ENCODE assay signal across 1 cellular context in the genomic region with DNA sequence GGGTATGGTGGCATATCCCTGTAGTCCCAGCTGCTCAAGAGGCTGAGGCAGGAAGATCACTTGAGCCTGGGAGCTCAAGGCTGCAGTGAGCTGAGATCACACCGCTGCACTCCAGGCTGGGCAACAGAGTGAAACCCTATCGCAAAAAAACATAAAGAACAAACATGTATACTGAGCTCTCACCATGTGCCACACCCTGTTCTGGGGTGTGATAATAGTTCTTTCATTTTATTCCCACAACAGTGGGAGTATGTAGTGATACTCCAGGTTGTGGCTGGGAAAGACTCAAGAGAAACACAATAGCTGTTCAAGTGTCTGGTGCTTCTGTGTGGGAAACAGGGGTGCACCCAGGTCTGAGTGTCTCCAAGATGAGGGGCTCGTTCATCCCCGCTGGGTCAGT.
TF ChIP-seq lines count a peak whose summit lies in the region.

No MANE protein-coding gene starts in this region.

TF ChIP-seq in K562, 482 proteins besides CTCF, POLR2A, EP300 and RAD21 (continued from another document and continues in another):
- TF ChIP-seq, protein P1, sequence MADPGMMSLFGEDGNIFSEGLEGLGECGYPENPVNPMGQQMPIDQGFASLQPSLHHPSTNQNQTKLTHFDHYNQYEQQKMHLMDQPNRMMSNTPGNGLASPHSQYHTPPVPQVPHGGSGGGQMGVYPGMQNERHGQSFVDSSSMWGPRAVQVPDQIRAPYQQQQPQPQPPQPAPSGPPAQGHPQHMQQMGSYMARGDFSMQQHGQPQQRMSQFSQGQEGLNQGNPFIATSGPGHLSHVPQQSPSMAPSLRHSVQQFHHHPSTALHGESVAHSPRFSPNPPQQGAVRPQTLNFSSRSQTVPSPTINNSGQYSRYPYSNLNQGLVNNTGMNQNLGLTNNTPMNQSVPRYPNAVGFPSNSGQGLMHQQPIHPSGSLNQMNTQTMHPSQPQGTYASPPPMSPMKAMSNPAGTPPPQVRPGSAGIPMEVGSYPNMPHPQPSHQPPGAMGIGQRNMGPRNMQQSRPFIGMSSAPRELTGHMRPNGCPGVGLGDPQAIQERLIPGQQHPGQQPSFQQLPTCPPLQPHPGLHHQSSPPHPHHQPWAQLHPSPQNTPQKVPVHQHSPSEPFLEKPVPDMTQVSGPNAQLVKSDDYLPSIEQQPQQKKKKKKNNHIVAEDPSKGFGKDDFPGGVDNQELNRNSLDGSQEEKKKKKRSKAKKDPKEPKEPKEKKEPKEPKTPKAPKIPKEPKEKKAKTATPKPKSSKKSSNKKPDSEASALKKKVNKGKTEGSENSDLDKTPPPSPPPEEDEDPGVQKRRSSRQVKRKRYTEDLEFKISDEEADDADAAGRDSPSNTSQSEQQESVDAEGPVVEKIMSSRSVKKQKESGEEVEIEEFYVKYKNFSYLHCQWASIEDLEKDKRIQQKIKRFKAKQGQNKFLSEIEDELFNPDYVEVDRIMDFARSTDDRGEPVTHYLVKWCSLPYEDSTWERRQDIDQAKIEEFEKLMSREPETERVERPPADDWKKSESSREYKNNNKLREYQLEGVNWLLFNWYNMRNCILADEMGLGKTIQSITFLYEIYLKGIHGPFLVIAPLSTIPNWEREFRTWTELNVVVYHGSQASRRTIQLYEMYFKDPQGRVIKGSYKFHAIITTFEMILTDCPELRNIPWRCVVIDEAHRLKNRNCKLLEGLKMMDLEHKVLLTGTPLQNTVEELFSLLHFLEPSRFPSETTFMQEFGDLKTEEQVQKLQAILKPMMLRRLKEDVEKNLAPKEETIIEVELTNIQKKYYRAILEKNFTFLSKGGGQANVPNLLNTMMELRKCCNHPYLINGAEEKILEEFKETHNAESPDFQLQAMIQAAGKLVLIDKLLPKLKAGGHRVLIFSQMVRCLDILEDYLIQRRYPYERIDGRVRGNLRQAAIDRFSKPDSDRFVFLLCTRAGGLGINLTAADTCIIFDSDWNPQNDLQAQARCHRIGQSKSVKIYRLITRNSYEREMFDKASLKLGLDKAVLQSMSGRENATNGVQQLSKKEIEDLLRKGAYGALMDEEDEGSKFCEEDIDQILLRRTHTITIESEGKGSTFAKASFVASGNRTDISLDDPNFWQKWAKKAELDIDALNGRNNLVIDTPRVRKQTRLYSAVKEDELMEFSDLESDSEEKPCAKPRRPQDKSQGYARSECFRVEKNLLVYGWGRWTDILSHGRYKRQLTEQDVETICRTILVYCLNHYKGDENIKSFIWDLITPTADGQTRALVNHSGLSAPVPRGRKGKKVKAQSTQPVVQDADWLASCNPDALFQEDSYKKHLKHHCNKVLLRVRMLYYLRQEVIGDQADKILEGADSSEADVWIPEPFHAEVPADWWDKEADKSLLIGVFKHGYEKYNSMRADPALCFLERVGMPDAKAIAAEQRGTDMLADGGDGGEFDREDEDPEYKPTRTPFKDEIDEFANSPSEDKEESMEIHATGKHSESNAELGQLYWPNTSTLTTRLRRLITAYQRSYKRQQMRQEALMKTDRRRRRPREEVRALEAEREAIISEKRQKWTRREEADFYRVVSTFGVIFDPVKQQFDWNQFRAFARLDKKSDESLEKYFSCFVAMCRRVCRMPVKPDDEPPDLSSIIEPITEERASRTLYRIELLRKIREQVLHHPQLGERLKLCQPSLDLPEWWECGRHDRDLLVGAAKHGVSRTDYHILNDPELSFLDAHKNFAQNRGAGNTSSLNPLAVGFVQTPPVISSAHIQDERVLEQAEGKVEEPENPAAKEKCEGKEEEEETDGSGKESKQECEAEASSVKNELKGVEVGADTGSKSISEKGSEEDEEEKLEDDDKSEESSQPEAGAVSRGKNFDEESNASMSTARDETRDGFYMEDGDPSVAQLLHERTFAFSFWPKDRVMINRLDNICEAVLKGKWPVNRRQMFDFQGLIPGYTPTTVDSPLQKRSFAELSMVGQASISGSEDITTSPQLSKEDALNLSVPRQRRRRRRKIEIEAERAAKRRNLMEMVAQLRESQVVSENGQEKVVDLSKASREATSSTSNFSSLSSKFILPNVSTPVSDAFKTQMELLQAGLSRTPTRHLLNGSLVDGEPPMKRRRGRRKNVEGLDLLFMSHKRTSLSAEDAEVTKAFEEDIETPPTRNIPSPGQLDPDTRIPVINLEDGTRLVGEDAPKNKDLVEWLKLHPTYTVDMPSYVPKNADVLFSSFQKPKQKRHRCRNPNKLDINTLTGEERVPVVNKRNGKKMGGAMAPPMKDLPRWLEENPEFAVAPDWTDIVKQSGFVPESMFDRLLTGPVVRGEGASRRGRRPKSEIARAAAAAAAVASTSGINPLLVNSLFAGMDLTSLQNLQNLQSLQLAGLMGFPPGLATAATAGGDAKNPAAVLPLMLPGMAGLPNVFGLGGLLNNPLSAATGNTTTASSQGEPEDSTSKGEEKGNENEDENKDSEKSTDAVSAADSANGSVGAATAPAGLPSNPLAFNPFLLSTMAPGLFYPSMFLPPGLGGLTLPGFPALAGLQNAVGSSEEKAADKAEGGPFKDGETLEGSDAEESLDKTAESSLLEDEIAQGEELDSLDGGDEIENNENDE (IDR thresholded peaks at IDR 0.05; ENCODE audit: low read depth, low read length): no peak
- TF ChIP-seq, protein P2, sequence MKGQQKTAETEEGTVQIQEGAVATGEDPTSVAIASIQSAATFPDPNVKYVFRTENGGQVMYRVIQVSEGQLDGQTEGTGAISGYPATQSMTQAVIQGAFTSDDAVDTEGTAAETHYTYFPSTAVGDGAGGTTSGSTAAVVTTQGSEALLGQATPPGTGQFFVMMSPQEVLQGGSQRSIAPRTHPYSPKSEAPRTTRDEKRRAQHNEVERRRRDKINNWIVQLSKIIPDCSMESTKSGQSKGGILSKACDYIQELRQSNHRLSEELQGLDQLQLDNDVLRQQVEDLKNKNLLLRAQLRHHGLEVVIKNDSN (CRISPR knock-in tag; IDR thresholded peaks at IDR 0.05): no peak
- TF ChIP-seq CBX3 (IDR thresholded peaks at IDR 0.05; ENCODE audit: borderline replicate concordance in 1 of 2, low read length in 2 of 2) (no peak), PTTG1 (tag; IDR thresholded peaks at IDR 0.05; ENCODE audit: low read depth) (no peak), TCF3 (CRISPR knock-in tag; IDR thresholded peaks at IDR 0.05) (peak; percentile 82), HDAC8 (tag; IDR thresholded peaks at IDR 0.05) (no peak), CBX1 (IDR thresholded peaks at IDR 0.05; ENCODE audit: low read depth) (no peak), SIX5 (IDR thresholded peaks at IDR 0.05; ENCODE audit: borderline replicate concordance in 1 of 2, insufficient read depth in 1 of 2, low read depth in 1 of 2, low read length in 2 of 2) (no peak), ZNF384 (IDR thresholded peaks at IDR 0.05; ENCODE audit: low read depth, low read length) (0 out of 2 replicates have a peak, but pooled peaks have one; percentile 10), DPF2 (IDR thresholded peaks at IDR 0.05) (peak; percentile 36; the same call in 1 of the 2 replicates), TCFL5 (CRISPR knock-in tag; conservative IDR thresholded peaks at IDR 0.05) (no peak), GABPA (tag; conservative IDR thresholded peaks at IDR 0.05; ENCODE audit: low read depth) (no peak), ZNF311 (CRISPR knock-in tag; IDR thresholded peaks at IDR 0.05) (no peak), JUND (IDR thresholded peaks at IDR 0.05; ENCODE audit: borderline replicate concordance, low read depth, low read length) (0 out of 2 replicates have a peak, but pooled peaks have one; percentile 2), JUND (tag; IDR thresholded peaks at IDR 0.05; ENCODE audit: borderline replicate concordance, low read depth, low read length) (no peak), ZSCAN29 (IDR thresholded peaks at IDR 0.05) (no peak), MCM2 (IDR thresholded peaks at IDR 0.05; ENCODE audit: low read depth) (no peak), FOXM1 (IDR thresholded peaks at IDR 0.05; ENCODE audit: low read depth) (no peak), FOXM1 (CRISPR knock-in tag; IDR thresholded peaks at IDR 0.05; ENCODE audit: low read depth) (no peak), GABPB2 (CRISPR knock-in tag; conservative IDR thresholded peaks at IDR 0.05) (no peak), CBX2 (IDR thresholded peaks at IDR 0.05; ENCODE audit: insufficient read depth, low read length, poor library complexity, severe bottlenecking) (no peak), NBN (IDR thresholded peaks at IDR 0.05; ENCODE audit: low read depth) (no peak), RBM25 (IDR thresholded peaks at IDR 0.05; ENCODE audit: low read depth, low read length, severe bottlenecking) (no peak), RCOR1 (IDR thresholded peaks at IDR 0.05; ENCODE audit: borderline replicate concordance in 1 of 2, low read depth in 2 of 2, low read length in 2 of 2) (peak in 1 of 2 experiments; percentile 57; a peak in 3 of 4 replicates), SREBF2 (CRISPR knock-in tag; IDR thresholded peaks at IDR 0.05) (no peak), ZNF143 (CRISPR knock-in tag; IDR thresholded peaks at IDR 0.05) (no peak), TBL1XR1 (IDR thresholded peaks at IDR 0.05; ENCODE audit: low read length in 2 of 2) (no peak), ARID1B (IDR thresholded peaks at IDR 0.05) (peak; percentile 75), SOX6 (IDR thresholded peaks at IDR 0.05) (peak; percentile 67; the same call in 1 of the 2 replicates), ELF1 (tag; IDR thresholded peaks at IDR 0.05) (no peak), SRSF3 (IDR thresholded peaks at IDR 0.05; ENCODE audit: insufficient read depth, low read length) (no peak), KLF1 (tag; IDR thresholded peaks at IDR 0.05) (peak; percentile 63; the same call in 1 of the 2 replicates), FOXP1 (CRISPR knock-in tag; IDR thresholded peaks at IDR 0.05) (no peak), MTA2 (IDR thresholded peaks at IDR 0.05; ENCODE audit: low read depth) (peak; percentile 18; the same call in 1 of the 2 replicates), KLF13 (tag; IDR thresholded peaks at IDR 0.05; ENCODE audit: borderline replicate concordance, low read depth) (no peak), NUFIP1 (IDR thresholded peaks at IDR 0.05; ENCODE audit: partially characterized antibody) (no peak), CBFA2T3 (IDR thresholded peaks at IDR 0.05) (peak; percentile 75), ZNF133 (CRISPR knock-in tag; IDR thresholded peaks at IDR 0.05) (no peak), L3MBTL2 (IDR thresholded peaks at IDR 0.05) (peak; percentile 55; the same call in 1 of the 2 replicates), SMARCA4 (IDR thresholded peaks at IDR 0.05) (peak; percentile 14; the same call in 1 of the 2 replicates), MYC (IDR thresholded peaks at IDR 0.05; ENCODE audit: low read depth, low read length) (0 out of 2 replicates have a peak, but pooled peaks have one; percentile 13), MYC (CRISPR knock-in tag; IDR thresholded peaks at IDR 0.05; ENCODE audit: borderline replicate concordance, low read depth) (no peak)
- TF ChIP-seq, protein P3, sequence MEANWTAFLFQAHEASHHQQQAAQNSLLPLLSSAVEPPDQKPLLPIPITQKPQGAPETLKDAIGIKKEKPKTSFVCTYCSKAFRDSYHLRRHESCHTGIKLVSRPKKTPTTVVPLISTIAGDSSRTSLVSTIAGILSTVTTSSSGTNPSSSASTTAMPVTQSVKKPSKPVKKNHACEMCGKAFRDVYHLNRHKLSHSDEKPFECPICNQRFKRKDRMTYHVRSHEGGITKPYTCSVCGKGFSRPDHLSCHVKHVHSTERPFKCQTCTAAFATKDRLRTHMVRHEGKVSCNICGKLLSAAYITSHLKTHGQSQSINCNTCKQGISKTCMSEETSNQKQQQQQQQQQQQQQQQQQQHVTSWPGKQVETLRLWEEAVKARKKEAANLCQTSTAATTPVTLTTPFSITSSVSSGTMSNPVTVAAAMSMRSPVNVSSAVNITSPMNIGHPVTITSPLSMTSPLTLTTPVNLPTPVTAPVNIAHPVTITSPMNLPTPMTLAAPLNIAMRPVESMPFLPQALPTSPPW (CRISPR knock-in tag; IDR thresholded peaks at IDR 0.05): 0 out of 2 replicates have a peak, but pooled peaks have one; percentile 14
- TF ChIP-seq, protein P4, sequence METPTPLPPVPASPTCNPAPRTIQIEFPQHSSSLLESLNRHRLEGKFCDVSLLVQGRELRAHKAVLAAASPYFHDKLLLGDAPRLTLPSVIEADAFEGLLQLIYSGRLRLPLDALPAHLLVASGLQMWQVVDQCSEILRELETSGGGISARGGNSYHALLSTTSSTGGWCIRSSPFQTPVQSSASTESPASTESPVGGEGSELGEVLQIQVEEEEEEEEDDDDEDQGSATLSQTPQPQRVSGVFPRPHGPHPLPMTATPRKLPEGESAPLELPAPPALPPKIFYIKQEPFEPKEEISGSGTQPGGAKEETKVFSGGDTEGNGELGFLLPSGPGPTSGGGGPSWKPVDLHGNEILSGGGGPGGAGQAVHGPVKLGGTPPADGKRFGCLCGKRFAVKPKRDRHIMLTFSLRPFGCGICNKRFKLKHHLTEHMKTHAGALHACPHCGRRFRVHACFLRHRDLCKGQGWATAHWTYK (CRISPR knock-in tag; IDR thresholded peaks at IDR 0.05): no peak
- TF ChIP-seq, protein P5, sequence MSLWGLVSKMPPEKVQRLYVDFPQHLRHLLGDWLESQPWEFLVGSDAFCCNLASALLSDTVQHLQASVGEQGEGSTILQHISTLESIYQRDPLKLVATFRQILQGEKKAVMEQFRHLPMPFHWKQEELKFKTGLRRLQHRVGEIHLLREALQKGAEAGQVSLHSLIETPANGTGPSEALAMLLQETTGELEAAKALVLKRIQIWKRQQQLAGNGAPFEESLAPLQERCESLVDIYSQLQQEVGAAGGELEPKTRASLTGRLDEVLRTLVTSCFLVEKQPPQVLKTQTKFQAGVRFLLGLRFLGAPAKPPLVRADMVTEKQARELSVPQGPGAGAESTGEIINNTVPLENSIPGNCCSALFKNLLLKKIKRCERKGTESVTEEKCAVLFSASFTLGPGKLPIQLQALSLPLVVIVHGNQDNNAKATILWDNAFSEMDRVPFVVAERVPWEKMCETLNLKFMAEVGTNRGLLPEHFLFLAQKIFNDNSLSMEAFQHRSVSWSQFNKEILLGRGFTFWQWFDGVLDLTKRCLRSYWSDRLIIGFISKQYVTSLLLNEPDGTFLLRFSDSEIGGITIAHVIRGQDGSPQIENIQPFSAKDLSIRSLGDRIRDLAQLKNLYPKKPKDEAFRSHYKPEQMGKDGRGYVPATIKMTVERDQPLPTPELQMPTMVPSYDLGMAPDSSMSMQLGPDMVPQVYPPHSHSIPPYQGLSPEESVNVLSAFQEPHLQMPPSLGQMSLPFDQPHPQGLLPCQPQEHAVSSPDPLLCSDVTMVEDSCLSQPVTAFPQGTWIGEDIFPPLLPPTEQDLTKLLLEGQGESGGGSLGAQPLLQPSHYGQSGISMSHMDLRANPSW (CRISPR knock-in tag; IDR thresholded peaks at IDR 0.05): no peak
- TF ChIP-seq, protein P6, sequence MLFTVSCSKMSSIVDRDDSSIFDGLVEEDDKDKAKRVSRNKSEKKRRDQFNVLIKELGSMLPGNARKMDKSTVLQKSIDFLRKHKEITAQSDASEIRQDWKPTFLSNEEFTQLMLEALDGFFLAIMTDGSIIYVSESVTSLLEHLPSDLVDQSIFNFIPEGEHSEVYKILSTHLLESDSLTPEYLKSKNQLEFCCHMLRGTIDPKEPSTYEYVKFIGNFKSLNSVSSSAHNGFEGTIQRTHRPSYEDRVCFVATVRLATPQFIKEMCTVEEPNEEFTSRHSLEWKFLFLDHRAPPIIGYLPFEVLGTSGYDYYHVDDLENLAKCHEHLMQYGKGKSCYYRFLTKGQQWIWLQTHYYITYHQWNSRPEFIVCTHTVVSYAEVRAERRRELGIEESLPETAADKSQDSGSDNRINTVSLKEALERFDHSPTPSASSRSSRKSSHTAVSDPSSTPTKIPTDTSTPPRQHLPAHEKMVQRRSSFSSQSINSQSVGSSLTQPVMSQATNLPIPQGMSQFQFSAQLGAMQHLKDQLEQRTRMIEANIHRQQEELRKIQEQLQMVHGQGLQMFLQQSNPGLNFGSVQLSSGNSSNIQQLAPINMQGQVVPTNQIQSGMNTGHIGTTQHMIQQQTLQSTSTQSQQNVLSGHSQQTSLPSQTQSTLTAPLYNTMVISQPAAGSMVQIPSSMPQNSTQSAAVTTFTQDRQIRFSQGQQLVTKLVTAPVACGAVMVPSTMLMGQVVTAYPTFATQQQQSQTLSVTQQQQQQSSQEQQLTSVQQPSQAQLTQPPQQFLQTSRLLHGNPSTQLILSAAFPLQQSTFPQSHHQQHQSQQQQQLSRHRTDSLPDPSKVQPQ (CRISPR knock-in tag; IDR thresholded peaks at IDR 0.05; ENCODE audit: borderline replicate concordance): no peak
